In genomic region chr11:109350091-109350490, GRCh38 we compare ENCODE assay signal across 26 cellular contexts.
"Had no signal": no experiment of that assay in that cellular context is flagged by ENCODE, and none has a peak within 500 bp of the region (broad histone marks: within the 10 kb centered on the region; RNA-seq: fewer than 3 reads in every experiment).

No MANE protein-coding gene starts in this region.

- DNase-seq: effector CD4-positive, alpha-beta T cell; foreskin fibroblast; heart left ventricle; kidney; left cardiac atrium; left lung; mesenchymal stem cell; midbrain; naive thymus-derived CD4-positive, alpha-beta T cell; nucleus accumbens; stimulated activated CD4-positive, alpha-beta T cell treated with anti-CD3 and anti-CD28 coated beads, Interleukin-2, amount 100 ng/mL, for 24 hours; stimulated activated CD4-positive, alpha-beta T cell treated with anti-CD3 and anti-CD28 coated beads, Interleukin-4, amount 100 ng/mL, for 24 hours; stimulated activated naive CD8-positive, alpha-beta T cell treated with anti-CD3 and anti-CD28 coated beads, Interleukin-15, Interleukin-2, amounts not matched to agents 100 U/mL and 50 U/mL, for 24 hours; substantia nigra; testis; tibial artery; upper lobe of left lung; uterus had no signal

- H3K27me3 ChIP-seq: dorsolateral prefrontal cortex, gastroesophageal sphincter, heart left ventricle, hepatocyte, left lung, right atrium auricular region, testis, tibial artery, upper lobe of left lung, uterus had no signal

- H3K27me3 Mint-ChIP-seq: naive thymus-derived CD4-positive, alpha-beta T cell; stimulated activated memory B cell treated with anti-CD40 and anti-IgM and Interleukin-4, amounts not matched to agents 10 μg/mL and 1 μg/mL and 100 μg/mL, for 72 hours had no signal

- H3K4me1 Mint-ChIP-seq: naive thymus-derived CD4-positive, alpha-beta T cell; stimulated activated memory B cell treated with anti-CD40 and anti-IgM and Interleukin-4, amounts not matched to agents 10 μg/mL and 1 μg/mL and 100 μg/mL, for 72 hours had no signal

- H3K4me2 ChIP-seq: hepatocyte had no signal

- ATAC-seq: gastroesophageal sphincter; heart left ventricle; left cardiac atrium; left lung; naive thymus-derived CD4-positive, alpha-beta T cell; sciatic nerve; stimulated activated memory B cell treated with anti-CD40 and anti-IgM and Interleukin-4, amounts not matched to agents 10 μg/mL and 1 μg/mL and 100 μg/mL, for 72 hours; stimulated activated naive CD8-positive, alpha-beta T cell treated with anti-CD3 and anti-CD28 coated beads, Interleukin-15, Interleukin-2, amounts not matched to agents 100 U/mL and 50 U/mL, for 24 hours had no signal

- H3K27ac Mint-ChIP-seq: naive thymus-derived CD4-positive, alpha-beta T cell; nephron progenitor cell; stimulated activated memory B cell treated with anti-CD40 and anti-IgM and Interleukin-4, amounts not matched to agents 10 μg/mL and 1 μg/mL and 100 μg/mL, for 72 hours had no signal

- H3K4me3 ChIP-seq: dorsolateral prefrontal cortex, gastroesophageal sphincter, heart left ventricle, hepatocyte, left lung, prostate gland, right atrium auricular region, testis, tibial artery, upper lobe of left lung, uterus had no signal

- H3K4me1 ChIP-seq: gastroesophageal sphincter, left lung, prostate gland, right atrium auricular region, testis, tibial artery, upper lobe of left lung, uterus had no signal

- H3K4me3 Mint-ChIP-seq: naive thymus-derived CD4-positive, alpha-beta T cell; nephron progenitor cell; stimulated activated memory B cell treated with anti-CD40 and anti-IgM and Interleukin-4, amounts not matched to agents 10 μg/mL and 1 μg/mL and 100 μg/mL, for 72 hours had no signal

- H3K36me3 ChIP-seq: gastroesophageal sphincter, heart left ventricle, left lung, prostate gland, right atrium auricular region, tibial artery, upper lobe of left lung, uterus had no signal

- H3K9me3 ChIP-seq: gastroesophageal sphincter, heart left ventricle, prostate gland, right atrium auricular region, testis, tibial artery, upper lobe of left lung, uterus had no signal

- H3K27ac ChIP-seq: dorsolateral prefrontal cortex, gastroesophageal sphincter, heart left ventricle, hepatocyte, left lung, prostate gland, right atrium auricular region, testis, tibial artery, upper lobe of left lung, uterus had no signal

- H2AFZ ChIP-seq: hepatocyte had no signal

- H3K79me2 ChIP-seq: hepatocyte had no signal

- H3K36me3 Mint-ChIP-seq: naive thymus-derived CD4-positive, alpha-beta T cell; stimulated activated memory B cell treated with anti-CD40 and anti-IgM and Interleukin-4, amounts not matched to agents 10 μg/mL and 1 μg/mL and 100 μg/mL, for 72 hours had no signal
